In genomic region chr6:141041596-141042087, GRCh38 we compare ENCODE assay signal across 20 cellular contexts.
"Had no signal": no experiment of that assay in that cellular context is flagged by ENCODE, and none has a peak within 500 bp of the region (broad histone marks: within the 10 kb centered on the region; RNA-seq: fewer than 3 reads in every experiment).

No MANE protein-coding gene starts in this region.

- H3K9me3 ChIP-seq: colonic mucosa, testis had no signal

- ATAC-seq: gastroesophageal sphincter; left cardiac atrium; mucosa of descending colon; naive thymus-derived CD8-positive, alpha-beta T cell had no signal

- H3K4me1 ChIP-seq: colonic mucosa, esophagus squamous epithelium, gastroesophageal sphincter, left ventricle myocardium inferior, right atrium auricular region, sigmoid colon, testis, tibial nerve had no signal

- DNase-seq: cerebellar nuclear complex; colonic mucosa; dermis blood vessel endothelial cell; esophagus squamous epithelium; foreskin fibroblast; glutamatergic neuron; immature natural killer cell; left cardiac atrium; left ventricle myocardium inferior; naive thymus-derived CD8-positive, alpha-beta T cell; sigmoid colon; stimulated activated CD4-positive, alpha-beta T cell treated with anti-CD3 and anti-CD28 coated beads, Interleukin-2, amount 100 ng/mL, for 24 hours; testis had no signal

- H3K4me3 ChIP-seq: colonic mucosa, esophagus squamous epithelium, gastroesophageal sphincter, left ventricle myocardium inferior, lung, mucosa of descending colon, right atrium auricular region, sigmoid colon, skin epidermis, testis, tibial nerve had no signal

- H3K4me3 Mint-ChIP-seq: immature natural killer cell; naive thymus-derived CD8-positive, alpha-beta T cell; stimulated activated naive CD8-positive, alpha-beta T cell treated with anti-CD3 and anti-CD28 coated beads, Interleukin-15, Interleukin-2, amounts not matched to agents 100 ng/mL and 50 ng/mL, for 24 hours had no signal

- H3K27ac Mint-ChIP-seq: immature natural killer cell; naive thymus-derived CD8-positive, alpha-beta T cell; stimulated activated naive CD8-positive, alpha-beta T cell treated with anti-CD3 and anti-CD28 coated beads, Interleukin-15, Interleukin-2, amounts not matched to agents 100 ng/mL and 50 ng/mL, for 24 hours had no signal

- H3K27me3 Mint-ChIP-seq: stimulated activated naive CD8-positive, alpha-beta T cell treated with anti-CD3 and anti-CD28 coated beads, Interleukin-15, Interleukin-2, amounts not matched to agents 100 ng/mL and 50 ng/mL, for 24 hours had no signal

- H3K27ac ChIP-seq: colonic mucosa, esophagus squamous epithelium, gastroesophageal sphincter, left ventricle myocardium inferior, right atrium auricular region, sigmoid colon, skin epidermis, testis, tibial nerve had no signal

- H3K4me1 Mint-ChIP-seq: immature natural killer cell; naive thymus-derived CD8-positive, alpha-beta T cell had no signal

- H3K36me3 Mint-ChIP-seq: naive thymus-derived CD8-positive, alpha-beta T cell had no signal

- H3K27me3 ChIP-seq: colonic mucosa, esophagus squamous epithelium, gastroesophageal sphincter, right atrium auricular region, sigmoid colon, testis, tibial nerve had no signal

- H3K9me3 Mint-ChIP-seq: stimulated activated naive CD8-positive, alpha-beta T cell treated with anti-CD3 and anti-CD28 coated beads, Interleukin-15, Interleukin-2, amounts not matched to agents 100 ng/mL and 50 ng/mL, for 24 hours had no signal

- H3K36me3 ChIP-seq: colonic mucosa, esophagus squamous epithelium, gastroesophageal sphincter, left ventricle myocardium inferior, right atrium auricular region, sigmoid colon had no signal
